Comparison of ENCODE assay signal across 9 cellular contexts in the genomic region with DNA sequence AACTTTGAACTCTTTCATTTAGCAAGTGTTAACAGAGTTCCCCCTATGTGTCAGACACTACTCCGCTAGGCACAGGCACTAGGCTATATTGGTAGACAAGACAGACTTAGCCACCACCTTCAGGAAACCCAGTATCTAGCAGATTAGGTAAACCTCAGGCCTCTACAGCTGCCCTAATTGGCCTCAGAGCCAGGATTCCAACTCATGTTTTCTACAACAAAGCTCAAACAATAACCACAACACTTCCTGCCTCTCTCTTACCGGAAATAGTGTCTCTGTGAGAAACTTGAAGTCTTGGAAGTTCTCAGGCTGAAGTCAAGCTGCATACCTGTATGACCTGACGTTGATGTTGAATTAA.
DNase-seq lines count a peak whose midpoint lies in the region; ATAC-seq lines count a peak whose summit lies in the region.
"Had no signal": no experiment of that assay in that cellular context is flagged by ENCODE, and none has a peak within 500 bp of the region (broad histone marks: within the 10 kb centered on the region; RNA-seq: fewer than 3 reads in every experiment).

No MANE protein-coding gene starts in this region.

- no peak overlapping the region for H2BK12ac ChIP-seq in trophoblast cell (ENCODE audit: low read length)

- ATAC-seq in GM18861 (IDR thresholded peaks at IDR 0.05; ENCODE audit: unreplicated experiment) (peak; percentile 99), HG02759 (IDR thresholded peaks at IDR 0.05; ENCODE audit: unreplicated experiment) (peak; percentile 98)

- H3K79me1 ChIP-seq in trophoblast cell (ENCODE audit: low read length), result peaks cover 5% of the 10 kb centered on the region

- H3K4me3 ChIP-seq in trophoblast cell (ENCODE audit: low read depth, low read length), result no peak overlapping the region
- no peak overlapping the region for H3K4me3 ChIP-seq in SJCRH30

- H3K4ac ChIP-seq in trophoblast cell (ENCODE audit: low read depth, low read length), result no peak overlapping the region

- CTCF ChIA-PET in activated naive CD4-positive, alpha-beta T cell treated with anti-CD3 and anti-CD28 coated beads, Interleukin-2, amount 10 ng/mL, durations not matched to agents 7 days and 5 days (lab: Charles Lee), result interaction anchor here (0.6 to 1.6 kb wide), 5 partner anchors 12 to 265 kb away, joined by 3 to 9 read pairs (median 4); no protein-coding TSS in a partner anchor

- H4K91ac ChIP-seq in trophoblast cell (ENCODE audit: low read depth, low read length), result no peak overlapping the region

- no peak overlapping the region for H3K4me2 ChIP-seq in trophoblast cell (ENCODE audit: low read length)

- peaks cover 0 to 16% of the 10 kb centered on the region in 2 experiments for H3K4me1 ChIP-seq in trophoblast cell (ENCODE audit: control insufficient read depth in 1 of 2, insufficient read depth in 2 of 2, low read length in 2 of 2)
- no peaks in the 10 kb centered on the region for H3K4me1 ChIP-seq in SJCRH30

- H3K18ac ChIP-seq in trophoblast cell (ENCODE audit: low read length), result no peak overlapping the region

- H3K36me3 ChIP-seq in trophoblast cell (ENCODE audit: control insufficient read depth in 1 of 2, insufficient read depth in 2 of 2, low read length in 2 of 2) (no peaks in the 10 kb centered on the region), SJCRH30 (no peaks in the 10 kb centered on the region)

- H2BK5ac ChIP-seq in trophoblast cell (ENCODE audit: low read depth, low read length, poor library complexity), result no peak overlapping the region

- no peaks in the 10 kb centered on the region for H3K36me3 Mint-ChIP-seq in activated naive CD4-positive, alpha-beta T cell treated with anti-CD3 and anti-CD28 coated beads, Interleukin-2, amount 10 ng/mL, durations not matched to agents 7 days and 5 days

- H3K27me3 ChIP-seq in trophoblast cell (ENCODE audit: insufficient read depth, low read length) (no peaks in the 10 kb centered on the region), SJCRH30 (no peaks in the 10 kb centered on the region)

- DNase-seq in NK-92 (lab: John Stamatoyannopoulos, UW; ENCODE audit: unreplicated experiment), result peak; percentile 6
- DNase-seq in activated naive CD4-positive, alpha-beta T cell treated with anti-CD3 and anti-CD28 coated beads, Interleukin-2, amount 10 ng/mL, durations not matched to agents 7 days and 5 days, result peak; percentile 79
- peak; percentile 65 to 68 for DNase-seq in trophoblast cell
- DNase-seq in SJCRH30, result no peak
- no peak for DNase-seq in NCI-H1436 (lab: John Stamatoyannopoulos, UW)
- DNase-seq in NCI-H524 (lab: John Stamatoyannopoulos, UW), result no peak

- H3K9me3 Mint-ChIP-seq in activated naive CD4-positive, alpha-beta T cell treated with anti-CD3 and anti-CD28 coated beads, Interleukin-2, amount 10 ng/mL, durations not matched to agents 7 days and 5 days, result no peaks in the 10 kb centered on the region

- no peak overlapping the region for H4K12ac ChIP-seq in trophoblast cell (ENCODE audit: low read depth, low read length)

- no peak overlapping the region for H3K9ac ChIP-seq in trophoblast cell (ENCODE audit: low read length)

- peak overlapping the region; percentile 25 for H3K27ac Mint-ChIP-seq in activated naive CD4-positive, alpha-beta T cell treated with anti-CD3 and anti-CD28 coated beads, Interleukin-2, amount 10 ng/mL, durations not matched to agents 7 days and 5 days

- no peak overlapping the region for H3K4me3 Mint-ChIP-seq in activated naive CD4-positive, alpha-beta T cell treated with anti-CD3 and anti-CD28 coated beads, Interleukin-2, amount 10 ng/mL, durations not matched to agents 7 days and 5 days

- no peak overlapping the region for H3K14ac ChIP-seq in trophoblast cell (ENCODE audit: low read length)

- no peak overlapping the region for H2AFZ ChIP-seq in trophoblast cell (ENCODE audit: insufficient read depth, low read length, poor library complexity)

- no peak overlapping the region for H3K23ac ChIP-seq in trophoblast cell (ENCODE audit: low read length)

- H3K27ac ChIP-seq in trophoblast cell (ENCODE audit: low read depth, low read length) (no peak overlapping the region), SJCRH30 (no peak overlapping the region)
- H3K27ac ChIP-seq: VCaP had no signal

- no CpG with 5 or more reads among the region's 3 CpGs for WGBS in trophoblast cell (ENCODE audit: extremely low coverage, insufficient coverage, insufficient read length)

- no peak overlapping the region for H2AK5ac ChIP-seq in trophoblast cell (ENCODE audit: low read length)

- peaks cover 32% of the 10 kb centered on the region for H3K4me1 Mint-ChIP-seq in activated naive CD4-positive, alpha-beta T cell treated with anti-CD3 and anti-CD28 coated beads, Interleukin-2, amount 10 ng/mL, durations not matched to agents 7 days and 5 days

- no peak overlapping the region for H4K8ac ChIP-seq in trophoblast cell (ENCODE audit: low read depth, low read length)

- peaks cover 53% of the 10 kb centered on the region for H3K27me3 Mint-ChIP-seq in activated naive CD4-positive, alpha-beta T cell treated with anti-CD3 and anti-CD28 coated beads, Interleukin-2, amount 10 ng/mL, durations not matched to agents 7 days and 5 days

- no peak overlapping the region for H2BK120ac ChIP-seq in trophoblast cell (ENCODE audit: insufficient read depth, low read length, poor library complexity)

- no peaks in the 10 kb centered on the region for H3K9me3 ChIP-seq in trophoblast cell (ENCODE audit: insufficient read depth, low read depth, low read length)
- no peaks in the 10 kb centered on the region for H3K9me3 ChIP-seq in SJCRH30 (replicated peaks)

- H3K79me2 ChIP-seq in trophoblast cell (ENCODE audit: control insufficient read depth, insufficient read depth, low read length, poor library complexity), result no peaks in the 10 kb centered on the region

Comparison
In these comparisons a context has a peak if more than half of its experiments do, and no peak if none do; other contexts are left out.
1. DNase-seq: peak in NK-92 (single experiment), activated naive CD4-positive, alpha-beta T cell treated with anti-CD3 and anti-CD28 coated beads, Interleukin-2, amount 10 ng/mL, durations not matched to agents 7 days and 5 days (single experiment) and trophoblast cell (2 of 2); none in SJCRH30 (0 of 2), NCI-H1436 (single experiment) and NCI-H524 (0 of 2).